In the genomic region with DNA sequence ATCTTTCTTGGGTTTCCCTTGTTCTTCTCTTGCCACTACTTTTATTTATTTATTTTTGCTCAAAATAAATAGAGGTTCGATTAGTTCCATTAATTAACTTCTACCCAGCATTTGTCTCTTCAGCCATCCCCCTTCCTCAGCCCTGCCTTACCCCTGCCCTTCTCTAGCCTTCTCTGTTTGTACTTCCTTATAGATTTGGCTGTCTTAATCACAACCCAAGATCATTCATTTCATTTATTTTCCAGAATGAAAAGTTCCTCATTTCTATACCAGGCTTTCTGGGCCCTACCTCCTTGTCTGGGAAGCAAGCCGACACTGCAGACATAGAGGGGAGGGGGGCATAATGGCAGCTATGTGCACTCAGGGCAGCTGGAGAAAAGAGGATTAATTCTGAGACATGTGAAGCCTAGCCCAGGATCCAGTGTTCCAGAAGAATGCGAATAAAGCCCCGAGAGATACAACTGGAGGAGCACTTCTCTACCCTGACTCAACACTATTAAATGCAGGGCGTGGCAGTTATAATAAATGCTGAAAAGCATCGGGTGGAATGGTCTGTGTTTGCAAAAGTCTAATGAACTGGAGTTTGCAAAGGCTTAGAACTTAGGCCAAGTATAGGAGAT, we compare ENCODE assay signal across 8 cellular contexts. TPM values are rescaled to one million over a fixed set of nuclear protein-coding genes. Genes with fewer than 3 reads are reported as not detected.
DNase-seq lines count a peak whose midpoint lies in the region; ATAC-seq lines count a peak whose summit lies in the region.

No MANE protein-coding gene starts in this region.

- peak overlapping the region; percentile 99 for H3K27ac Mint-ChIP-seq in activated CD4-positive, alpha-beta T cell treated with anti-CD3 and anti-CD28 coated beads for 36 hours
- peak overlapping the region; percentile 95 for H3K27ac Mint-ChIP-seq in activated T-helper 17 cell treated with anti-CD3 and anti-CD28 coated beads, Interleukin-2, amount 50 U/mL, for 72 hours
- peak overlapping the region; percentile 98 to 100 (median 99) for H3K27ac Mint-ChIP-seq in immature natural killer cell

- peak overlapping the region; percentile 68 for H3K27ac ChIP-seq in substantia nigra (ENCODE audit: low read depth, low read length, poor library complexity, severe bottlenecking)

- H3K9me3 Mint-ChIP-seq in activated CD4-positive, alpha-beta T cell treated with anti-CD3 and anti-CD28 coated beads for 36 hours (ENCODE audit: low read depth): no peaks in the 10 kb centered on the region
- no peaks in the 10 kb centered on the region for H3K9me3 Mint-ChIP-seq in activated T-helper 17 cell treated with anti-CD3 and anti-CD28 coated beads, Interleukin-2, amount 50 U/mL, for 72 hours
- no peaks in the 10 kb centered on the region for H3K9me3 Mint-ChIP-seq in immature natural killer cell

- CTCF ChIA-PET in activated CD4-positive, alpha-beta T cell treated with anti-CD3 and anti-CD28 coated beads for 36 hours (lab: Charles Lee): interaction anchor here (0.9 to 2.4 kb wide), 7 partner anchors 8 to 36 kb away, joined by 3 to 15 read pairs (median 4); no protein-coding TSS in a partner anchor

- peaks cover 9% of the 10 kb centered on the region for H3K36me3 Mint-ChIP-seq in activated CD4-positive, alpha-beta T cell treated with anti-CD3 and anti-CD28 coated beads for 36 hours (ENCODE audit: low read depth)
- H3K36me3 Mint-ChIP-seq in activated T-helper 17 cell treated with anti-CD3 and anti-CD28 coated beads, Interleukin-2, amount 50 U/mL, for 72 hours (ENCODE audit: low read depth): no peaks in the 10 kb centered on the region
- no peaks in the 10 kb centered on the region for H3K36me3 Mint-ChIP-seq in immature natural killer cell

- DNase-seq in activated CD4-positive, alpha-beta T cell treated with anti-CD3 and anti-CD28 coated beads for 36 hours: no peak
- DNase-seq in activated CD4-positive, alpha-beta T cell treated with anti-CD3 and anti-CD28 coated beads, Interleukin-2, amount 50 U/mL, for 1 hour: no peak
- DNase-seq in immature natural killer cell (no peak), substantia nigra (lab: John Stamatoyannopoulos, UW) (no peak), foreskin melanocyte (no peak)
- no peak for DNase-seq in activated CD4-positive, alpha-beta T cell treated with anti-CD3 and anti-CD28 coated beads, Interleukin-2, amount 50 U/mL, for 48 hours

- no peak for ATAC-seq in activated CD4-positive, alpha-beta T cell treated with anti-CD3 and anti-CD28 coated beads for 36 hours
- ATAC-seq in activated T-helper 17 cell treated with anti-CD3 and anti-CD28 coated beads, Interleukin-2, amount 50 U/mL, for 72 hours (replicated peaks): no peak
- no peak for ATAC-seq in HG03342 (IDR thresholded peaks at IDR 0.05; ENCODE audit: unreplicated experiment)

- H3K27me3 Mint-ChIP-seq in activated CD4-positive, alpha-beta T cell treated with anti-CD3 and anti-CD28 coated beads for 36 hours: no peaks in the 10 kb centered on the region
- H3K27me3 Mint-ChIP-seq in activated T-helper 17 cell treated with anti-CD3 and anti-CD28 coated beads, Interleukin-2, amount 50 U/mL, for 72 hours: no peaks in the 10 kb centered on the region
- peaks cover 2 to 6% (median 3%) of the 10 kb centered on the region in 3 donors for H3K27me3 Mint-ChIP-seq in immature natural killer cell (ENCODE audit: low read depth in 3 of 3)

- H3K4me1 Mint-ChIP-seq in activated CD4-positive, alpha-beta T cell treated with anti-CD3 and anti-CD28 coated beads for 36 hours: peaks cover 97% of the 10 kb centered on the region
- H3K4me1 Mint-ChIP-seq in activated T-helper 17 cell treated with anti-CD3 and anti-CD28 coated beads, Interleukin-2, amount 50 U/mL, for 72 hours: peaks cover 74% of the 10 kb centered on the region
- peaks cover 98 to 100% of the 10 kb centered on the region in 2 donors for H3K4me1 Mint-ChIP-seq in immature natural killer cell

- POLR2A ChIA-PET in activated CD4-positive, alpha-beta T cell treated with anti-CD3 and anti-CD28 coated beads for 36 hours (lab: Charles Lee): interaction anchor here (0.7 kb wide), 1 partner anchor 109 kb away, joined by 3 read pairs; no protein-coding TSS in a partner anchor

- H3K4me3 Mint-ChIP-seq in activated CD4-positive, alpha-beta T cell treated with anti-CD3 and anti-CD28 coated beads for 36 hours: peak overlapping the region; percentile 72
- peak overlapping the region; percentile 85 for H3K4me3 Mint-ChIP-seq in activated T-helper 17 cell treated with anti-CD3 and anti-CD28 coated beads, Interleukin-2, amount 50 U/mL, for 72 hours
- H3K4me3 Mint-ChIP-seq in immature natural killer cell: peak overlapping the region; percentile 74 to 92 (median 88)

- intact Hi-C loops in activated CD4-positive, alpha-beta T cell treated with anti-CD3 and anti-CD28 coated beads for 36 hours (cut with DNase I, micrococcal nuclease): loop anchor here in 1 of 2 experiments (2.0 to 5.0 kb wide), 2 partner anchors 90 to 298 kb away; a partner anchor contains a TSS

RNA-seq across cellular contexts. Expression of a gene that starts 6.4 kb away (rescaled TPM):
- total RNA-seq in activated CD4-positive, alpha-beta T cell treated with anti-CD3 and anti-CD28 coated beads for 36 hours: 100 to 1,000 TPM in 1 of 2 experiments, 10 to 100 TPM in 1; 69.8 to 125 TPM
- 100 to 1,000 TPM in 1 of 2 donors, 10 to 100 TPM in 1; 59.0 to 140 TPM for total RNA-seq in activated T-helper 17 cell treated with anti-CD3 and anti-CD28 coated beads, Interleukin-2, amount 50 U/mL, for 72 hours
- 100 to 1,000 TPM; 212 to 318 (median 231) TPM for polyA plus RNA-seq in immature natural killer cell

RNA-seq across cellular contexts. Expression of a gene that starts 53.7 kb away (rescaled TPM):
- total RNA-seq in activated CD4-positive, alpha-beta T cell treated with anti-CD3 and anti-CD28 coated beads for 36 hours: 10 to 100 TPM; 34.3 to 48.8 TPM
- 10 to 100 TPM; 24.1 to 40.0 TPM for total RNA-seq in activated T-helper 17 cell treated with anti-CD3 and anti-CD28 coated beads, Interleukin-2, amount 50 U/mL, for 72 hours
- polyA plus RNA-seq in immature natural killer cell: 10 to 100 TPM; 17.0 to 26.8 (median 18.3) TPM

RNA-seq across cellular contexts. Expression of a gene that starts 54.1 kb away (rescaled TPM):
- total RNA-seq in activated CD4-positive, alpha-beta T cell treated with anti-CD3 and anti-CD28 coated beads for 36 hours: 10 to 100 TPM; 31.3 to 40.4 TPM
- 10 to 100 TPM; 38.3 to 39.6 TPM for total RNA-seq in activated T-helper 17 cell treated with anti-CD3 and anti-CD28 coated beads, Interleukin-2, amount 50 U/mL, for 72 hours
- polyA plus RNA-seq in immature natural killer cell: 10 to 100 TPM; 52.6 to 68.8 (median 52.8) TPM
